In genomic region chr3:32083901-32084300, GRCh38 we compare ENCODE assay signal across 27 cellular contexts.
"Had no signal": no experiment of that assay in that cellular context is flagged by ENCODE, and none has a peak within 500 bp of the region (broad histone marks: within the 10 kb centered on the region; RNA-seq: fewer than 3 reads in every experiment).

No MANE protein-coding gene starts in this region.

- ATAC-seq: left lung; lower lobe of right lung; natural killer cell; right cardiac atrium; sciatic nerve; stimulated activated naive B cell treated with anti-CD40 and anti-IgM and Interleukin-4, amounts not matched to agents 10 μg/mL and 1 μg/mL and 100 μg/mL, for 72 hours; stimulated activated naive CD8-positive, alpha-beta T cell treated with anti-CD3 and anti-CD28 coated beads, Interleukin-15, Interleukin-2, amounts not matched to agents 100 U/mL and 50 U/mL, for 24 hours had no signal

- H3K4me1 Mint-ChIP-seq: immature natural killer cell had no signal

- H3K4me1 ChIP-seq: testis had no signal

- H3K27ac ChIP-seq: left lung, lower lobe of right lung, ovary, skin epidermis, testis, thyroid gland, vagina had no signal

- H3K27me3 ChIP-seq: left lung, ovary, stomach, testis, thyroid gland, vagina had no signal

- H3K4me3 ChIP-seq: left lung, lower lobe of right lung, ovary, skin epidermis, stomach, testis, thyroid gland, vagina had no signal

- DNase-seq: hypothalamus; immature natural killer cell; kidney; left colon; left lung; lower lobe of right lung; mammary epithelial cell; mesenchymal stem cell; naive B cell; natural killer cell; ovary; retina; right cardiac atrium; stimulated activated CD4-positive, alpha-beta T cell treated with anti-CD3 and anti-CD28 coated beads, Interleukin-12 subunit alpha, Interleukin-12 subunit beta, amount 100 ng/mL, for 4 hours; stimulated activated CD4-positive, alpha-beta T cell treated with anti-CD3 and anti-CD28 coated beads, Interleukin-15, amount 100 ng/mL, for 24 hours; stimulated activated CD4-positive, alpha-beta T cell treated with anti-CD3 and anti-CD28 coated beads, Interleukin-2, amount 100 ng/mL, for 24 hours; stimulated activated CD4-positive, alpha-beta T cell treated with anti-CD3 and anti-CD28 coated beads, Interleukin-4, amount 100 ng/mL, for 1 hour; stimulated activated naive B cell treated with anti-CD40 and anti-IgM and Interleukin-4, amounts not matched to agents 10 μg/mL and 1 μg/mL and 100 μg/mL, for 72 hours; stimulated activated naive CD8-positive, alpha-beta T cell treated with anti-CD3 and anti-CD28 coated beads, Interleukin-15, Interleukin-2, amounts not matched to agents 100 U/mL and 50 U/mL, for 24 hours; stomach; testis; thyroid gland; trophoblast cell had no signal

- H3K9me3 Mint-ChIP-seq: immature natural killer cell, natural killer cell had no signal

- H3K36me3 ChIP-seq: left lung, lower lobe of right lung, ovary, stomach, thyroid gland, vagina had no signal

- H3K36me3 Mint-ChIP-seq: immature natural killer cell had no signal

- H3K4me3 Mint-ChIP-seq: immature natural killer cell; naive B cell; natural killer cell; stimulated activated naive B cell treated with anti-CD40 and anti-IgM and Interleukin-4, amounts not matched to agents 10 μg/mL and 1 μg/mL and 100 μg/mL, for 72 hours had no signal

- H3K27ac Mint-ChIP-seq: immature natural killer cell; naive B cell; natural killer cell; stimulated activated naive B cell treated with anti-CD40 and anti-IgM and Interleukin-4, amounts not matched to agents 10 μg/mL and 1 μg/mL and 100 μg/mL, for 72 hours had no signal

- H3K9me3 ChIP-seq: lower lobe of right lung, ovary, stomach, testis, thyroid gland, vagina had no signal

- H3K27me3 Mint-ChIP-seq: naive B cell, progenitor cell of endocrine pancreas had no signal
